19 cellular contexts compared by ENCODE assay signal in the genomic region with DNA sequence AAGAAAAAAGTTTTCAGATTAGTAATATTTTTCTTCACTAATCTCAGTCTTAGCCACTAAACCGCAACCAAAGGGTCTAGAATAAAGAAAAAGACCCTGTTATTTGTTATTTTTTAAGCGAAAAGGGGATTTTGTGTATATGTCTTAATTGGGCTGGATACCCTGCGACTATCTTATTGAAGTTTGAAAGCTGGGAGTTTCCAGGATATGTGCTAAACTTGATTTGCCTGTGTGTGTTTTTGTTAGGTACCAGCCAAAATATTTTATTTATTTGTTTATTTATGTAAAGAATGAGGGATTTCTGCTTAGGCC. TPM values are rescaled to one million over a fixed set of nuclear protein-coding genes. Genes with fewer than 3 reads are reported as not detected.
DNase-seq lines count a peak whose midpoint lies in the region; ATAC-seq lines count a peak whose summit lies in the region.
"Had no signal": no experiment of that assay in that cellular context is flagged by ENCODE, and none has a peak within 500 bp of the region (broad histone marks: within the 10 kb centered on the region; RNA-seq: fewer than 3 reads in every experiment).

No MANE protein-coding gene starts in this region.

- no peaks in the 10 kb centered on the region for H3K36me3 ChIP-seq in adipocyte (ENCODE audit: control insufficient read depth, insufficient read depth, low read length, severe bottlenecking)

- H3K4me3 Mint-ChIP-seq in activated naive CD8-positive, alpha-beta T cell treated with anti-CD3 and anti-CD28 coated beads, Interleukin-2, amount 50 U/mL, for 24 hours, result no peak overlapping the region
- H3K4me3 Mint-ChIP-seq in activated naive CD8-positive, alpha-beta T cell treated with anti-CD3 and anti-CD28 coated beads for 36 hours, result no peak overlapping the region
- H3K4me3 Mint-ChIP-seq in stimulated activated effector memory CD8-positive, alpha-beta T cell treated with anti-CD3 and anti-CD28 coated beads, Interleukin-12 subunit alpha, Interleukin-12 subunit beta, amount 100 ng/mL, for 72 hours, result peak overlapping the region; percentile 2
- H3K4me3 Mint-ChIP-seq: CD4-positive, CD25-positive, alpha-beta regulatory T cell; HFFc6 had no signal

- ATAC-seq in activated naive CD8-positive, alpha-beta T cell treated with anti-CD3 and anti-CD28 coated beads, Interleukin-2, amount 50 U/mL, for 24 hours, result no peak
- ATAC-seq in stimulated activated effector memory CD8-positive, alpha-beta T cell treated with anti-CD3 and anti-CD28 coated beads, Interleukin-12 subunit alpha, Interleukin-12 subunit beta, amount 100 ng/mL, for 72 hours, result no peak
- ATAC-seq in HG02938 (IDR thresholded peaks at IDR 0.05; ENCODE audit: unreplicated experiment) (no peak), HG02759 (IDR thresholded peaks at IDR 0.05; ENCODE audit: unreplicated experiment) (no peak)
- ATAC-seq: A549, HCT116, HepG2 had no signal

- peaks cover 17% of the 10 kb centered on the region for H3K9me3 Mint-ChIP-seq in activated naive CD8-positive, alpha-beta T cell treated with anti-CD3 and anti-CD28 coated beads, Interleukin-2, amount 50 U/mL, for 24 hours
- peaks cover 7% of the 10 kb centered on the region for H3K9me3 Mint-ChIP-seq in activated naive CD8-positive, alpha-beta T cell treated with anti-CD3 and anti-CD28 coated beads for 36 hours
- H3K9me3 Mint-ChIP-seq in stimulated activated effector memory CD8-positive, alpha-beta T cell treated with anti-CD3 and anti-CD28 coated beads, Interleukin-12 subunit alpha, Interleukin-12 subunit beta, amount 100 ng/mL, for 72 hours, result no peaks in the 10 kb centered on the region
- H3K9me3 Mint-ChIP-seq: HFFc6 had no signal

- no peak overlapping the region for H3K9ac ChIP-seq in adipocyte (ENCODE audit: low read length)

- peaks cover 61% of the 10 kb centered on the region for H3K4me1 Mint-ChIP-seq in activated naive CD8-positive, alpha-beta T cell treated with anti-CD3 and anti-CD28 coated beads, Interleukin-2, amount 50 U/mL, for 24 hours
- H3K4me1 Mint-ChIP-seq in activated naive CD8-positive, alpha-beta T cell treated with anti-CD3 and anti-CD28 coated beads for 36 hours, result peaks cover 34% of the 10 kb centered on the region
- peaks cover 32% of the 10 kb centered on the region for H3K4me1 Mint-ChIP-seq in stimulated activated effector memory CD8-positive, alpha-beta T cell treated with anti-CD3 and anti-CD28 coated beads, Interleukin-12 subunit alpha, Interleukin-12 subunit beta, amount 100 ng/mL, for 72 hours

- H3K36me3 Mint-ChIP-seq in activated naive CD8-positive, alpha-beta T cell treated with anti-CD3 and anti-CD28 coated beads, Interleukin-2, amount 50 U/mL, for 24 hours (ENCODE audit: low read depth), result peaks cover under 1% of the 10 kb centered on the region
- H3K36me3 Mint-ChIP-seq in activated naive CD8-positive, alpha-beta T cell treated with anti-CD3 and anti-CD28 coated beads for 36 hours, result peaks cover 4% of the 10 kb centered on the region
- H3K36me3 Mint-ChIP-seq in stimulated activated effector memory CD8-positive, alpha-beta T cell treated with anti-CD3 and anti-CD28 coated beads, Interleukin-12 subunit alpha, Interleukin-12 subunit beta, amount 100 ng/mL, for 72 hours, result no peaks in the 10 kb centered on the region
- H3K36me3 Mint-ChIP-seq: CD4-positive, CD25-positive, alpha-beta regulatory T cell; IgD-negative memory B cell had no signal

- no peak overlapping the region for H3K4me3 ChIP-seq in adipocyte (ENCODE audit: low read length)
- H3K4me3 ChIP-seq: A549 had no signal

- no peaks in the 10 kb centered on the region for H3K27me3 Mint-ChIP-seq in activated naive CD8-positive, alpha-beta T cell treated with anti-CD3 and anti-CD28 coated beads, Interleukin-2, amount 50 U/mL, for 24 hours
- H3K27me3 Mint-ChIP-seq in activated naive CD8-positive, alpha-beta T cell treated with anti-CD3 and anti-CD28 coated beads for 36 hours, result no peaks in the 10 kb centered on the region
- H3K27me3 Mint-ChIP-seq: IgD-negative memory B cell had no signal

- H3K4me1 ChIP-seq in adipocyte (ENCODE audit: control insufficient read depth, insufficient read depth, low read length), result peaks cover 17% of the 10 kb centered on the region
- H3K4me1 ChIP-seq: A549 had no signal

- no peaks in the 10 kb centered on the region for H3K9me3 ChIP-seq in adipocyte (ENCODE audit: control insufficient read depth, low read length)

- no peak for DNase-seq in activated naive CD8-positive, alpha-beta T cell treated with anti-CD3 and anti-CD28 coated beads, Interleukin-2, amount 50 U/mL, for 24 hours
- DNase-seq in activated naive CD8-positive, alpha-beta T cell treated with anti-CD3 and anti-CD28 coated beads for 36 hours, result no peak
- peak; percentile 12 for DNase-seq in adipocyte (ENCODE audit: low read depth)
- no peak for DNase-seq in stimulated activated effector memory CD8-positive, alpha-beta T cell treated with anti-CD3 and anti-CD28 coated beads, Interleukin-12 subunit alpha, Interleukin-12 subunit beta, amount 100 ng/mL, for 72 hours (ENCODE audit: low spot score in 2 of 2)
- no peak for DNase-seq in stimulated activated naive CD4-positive, alpha-beta T cell treated with Interleukin-2 at 50 U/mL for 16 hours (lab: John Stamatoyannopoulos, UW)
- DNase-seq: AML-193; CD4-positive, CD25-positive, alpha-beta regulatory T cell; DMS153; DMS79; GDM1; GOT3; H7; HFFc6 had no signal

- H3K27ac Mint-ChIP-seq in activated naive CD8-positive, alpha-beta T cell treated with anti-CD3 and anti-CD28 coated beads, Interleukin-2, amount 50 U/mL, for 24 hours, result peak overlapping the region; percentile 25
- no peak overlapping the region for H3K27ac Mint-ChIP-seq in activated naive CD8-positive, alpha-beta T cell treated with anti-CD3 and anti-CD28 coated beads for 36 hours
- H3K27ac Mint-ChIP-seq in stimulated activated effector memory CD8-positive, alpha-beta T cell treated with anti-CD3 and anti-CD28 coated beads, Interleukin-12 subunit alpha, Interleukin-12 subunit beta, amount 100 ng/mL, for 72 hours, result peak overlapping the region; percentile 20
- H3K27ac Mint-ChIP-seq: HFFc6 had no signal

- H3K27me3 ChIP-seq in adipocyte (replicated peaks; ENCODE audit: control insufficient read depth, insufficient read depth, low read length), result no peaks in the 10 kb centered on the region

RNA-seq across cellular contexts. Expression of a gene that starts 52.4 kb away (rescaled TPM):
- total RNA-seq in activated naive CD8-positive, alpha-beta T cell treated with anti-CD3 and anti-CD28 coated beads for 36 hours, result 100 to 1,000 TPM; 214 to 222 TPM
